Comparison of ENCODE assay signal across 21 cellular contexts in the genomic region with DNA sequence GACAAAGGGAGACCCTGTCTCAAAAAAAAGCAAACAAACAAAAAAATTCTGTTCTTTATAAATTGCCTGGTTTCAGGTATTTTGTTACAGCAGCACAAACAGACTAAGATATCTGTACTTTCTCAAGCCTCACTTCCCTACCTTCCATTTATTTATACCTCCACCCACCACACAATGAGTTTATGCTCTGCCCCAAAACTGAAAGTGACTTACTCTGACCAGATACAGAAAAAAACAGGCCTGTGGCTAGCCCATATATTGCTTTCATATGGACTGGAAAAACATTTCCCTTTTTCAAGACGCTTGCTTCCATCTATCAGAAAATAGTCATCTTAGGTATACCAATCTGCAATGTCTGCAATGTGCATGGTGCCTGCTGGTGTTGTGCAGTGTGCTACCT. TPM values are rescaled to one million over a fixed set of nuclear protein-coding genes. Genes with fewer than 3 reads are reported as not detected.
DNase-seq lines count a peak whose midpoint lies in the region; ATAC-seq, FAIRE-seq and TF ChIP-seq lines count a peak whose summit lies in the region.
"Had no signal": no experiment of that assay in that cellular context is flagged by ENCODE, and none has a peak within 500 bp of the region (broad histone marks: within the 10 kb centered on the region; RNA-seq: fewer than 3 reads in every experiment).

No MANE protein-coding gene starts in this region.

- no peak for TF ChIP-seq POLR2A in GM12892 (IDR thresholded peaks at IDR 0.05; ENCODE audit: low read depth, low read length)

- FAIRE-seq in GM12892 (lab: Jason Lieb, UNC), result peak; percentile 21

- ATAC-seq in GM19351 (IDR thresholded peaks at IDR 0.05; ENCODE audit: unreplicated experiment), result peak; percentile 94
- peak; percentile 81 for ATAC-seq in HG02884 (IDR thresholded peaks at IDR 0.05; ENCODE audit: unreplicated experiment)
- ATAC-seq in HG02610 (IDR thresholded peaks at IDR 0.05; ENCODE audit: unreplicated experiment), result no peak
- ATAC-seq: CD8-positive, alpha-beta T cell; left ventricle myocardium superior; T-cell had no signal

- peak; percentile 27 for DNase-seq in GM12892 (ENCODE audit: insufficient read length)
- DNase-seq in OCI-M1 (lab: John Stamatoyannopoulos, UW), result peak; percentile 33
- DNase-seq in NCI-H2196 (lab: John Stamatoyannopoulos, UW; ENCODE audit: unreplicated experiment), result no peak
- DNase-seq in NOMO-1 treated with DMSO at 0.1 percent for 48 hours (lab: John Stamatoyannopoulos, UW; ENCODE audit: unreplicated experiment), result no peak
- DNase-seq in ureter (ENCODE audit: low spot score), result no peak
- DNase-seq: activated CD4-positive, alpha-beta memory T cell treated with anti-CD3 and anti-CD28 coated beads, Interleukin-2, amount 10 ng/mL, durations not matched to agents 7 days and 5 days; amniotic stem cell; CD8-positive, alpha-beta T cell; central memory CD4-positive, alpha-beta T cell; DMS79 treated with DMSO at 0.1 percent for 48 hours; esophagus squamous epithelium; Karpas-422; left ventricle myocardium superior; NCI-H1417 treated with DMSO at 0.1 percent for 48 hours; NK-92 treated with Interleukin-12 subunit alpha and Interleukin-12 subunit beta, amount 100 ng/mL, for 24 hours; ovary; T-cell; WERI-Rb-1 had no signal

RNA-seq across cellular contexts. Expression of gene GPD1L, which starts 8.7 kb away (rescaled TPM):
- polyA plus RNA-seq in GM12892 (2012; ENCODE audit: missing spikeins), result 2.6 TPM
- total RNA-seq in ureter, result 60.8 TPM

Comparison
In these comparisons a context has a peak if more than half of its experiments do, and no peak if none do; other contexts are left out.
1. DNase-seq: peak in GM12892 (single experiment) and OCI-M1 (single experiment); none in NCI-H2196 (single experiment), NOMO-1 treated with DMSO at 0.1 percent for 48 hours (single experiment) and ureter (single experiment).